ENCODE assay signal across 18 cellular contexts in the genomic region with DNA sequence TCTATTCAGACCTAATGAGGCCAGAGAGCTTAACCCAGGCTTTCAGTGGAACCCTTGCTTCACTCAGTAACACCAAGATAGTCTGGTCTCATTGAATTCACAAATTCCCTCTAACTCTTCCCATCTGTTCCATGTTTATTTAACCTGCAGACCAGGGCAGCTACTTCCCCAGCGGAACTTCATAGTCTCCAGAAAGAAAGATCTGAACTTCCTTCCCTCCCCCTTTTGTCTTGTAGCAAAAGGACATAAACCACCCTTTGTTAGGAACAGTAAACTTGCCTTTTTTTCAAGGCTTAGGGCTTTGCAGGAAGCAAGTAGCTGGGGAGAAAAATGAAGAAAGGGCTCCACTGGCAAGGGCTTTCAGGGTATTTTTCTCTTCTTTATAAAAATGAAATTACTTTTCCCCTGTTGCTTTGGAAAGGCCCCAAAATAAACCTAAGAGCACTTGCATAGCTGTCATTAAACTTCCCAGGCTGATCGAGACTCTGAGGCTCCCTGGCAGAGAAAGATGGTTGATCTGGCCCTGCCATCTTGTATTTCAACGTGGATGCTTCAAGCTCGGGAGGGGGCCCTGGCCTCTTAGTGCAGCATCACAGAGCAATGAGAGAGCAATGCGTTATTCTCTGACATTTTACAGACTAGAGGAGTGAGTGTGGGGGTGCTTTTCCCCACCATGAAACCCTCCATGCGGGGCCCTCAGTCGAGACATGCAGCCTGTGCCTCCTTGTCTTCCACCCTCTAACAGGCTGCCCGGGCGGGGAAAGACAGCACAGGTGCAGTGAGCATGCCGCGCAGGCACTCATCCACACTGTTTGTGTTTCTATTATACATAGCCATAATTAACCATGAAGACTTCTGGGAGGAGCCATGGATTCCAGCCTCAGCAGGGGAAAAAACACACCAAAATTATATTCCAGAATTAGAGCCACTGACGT. TPM values are rescaled to one million over a fixed set of nuclear protein-coding genes. Genes with fewer than 3 reads are reported as not detected.
DNase-seq lines count a peak whose midpoint lies in the region; TF ChIP-seq lines count a peak whose summit lies in the region.
"Had no signal": no experiment of that assay in that cellular context is flagged by ENCODE, and none has a peak within 500 bp of the region (broad histone marks: within the 10 kb centered on the region; RNA-seq: fewer than 3 reads in every experiment).

No MANE protein-coding gene starts in this region.

- H3K27me3 ChIP-seq in neuron (ENCODE audit: insufficient read depth, low read length) (no peaks in the 10 kb centered on the region), dorsolateral prefrontal cortex (no peaks in the 10 kb centered on the region)
- H3K27me3 ChIP-seq: BE2C, SJSA1 had no signal

- H3K9me3 Mint-ChIP-seq in brain = peaks cover 3 to 15% (median 5%) of the 10 kb centered on the region in 5 experiments

- DNase-seq in HFF-Myc (ENCODE audit: extremely low read depth, low read depth) (peak; percentile 16), NCI-H2227 (lab: John Stamatoyannopoulos, UW; ENCODE audit: unreplicated experiment) (peak; percentile 42), NCI-H2196 (lab: John Stamatoyannopoulos, UW; ENCODE audit: unreplicated experiment) (no peak), dorsolateral prefrontal cortex (no peak)
- DNase-seq in activated effector memory CD4-positive, alpha-beta T cell treated with Interleukin-2 at 50 U/mL for 16 hours = no peak
- DNase-seq in activated T-cell treated with anti-CD3 and anti-CD28 coated beads, Interleukin-2, amount 50 U/mL, for 1 hour = no peak
- DNase-seq: activated T-cell treated with anti-CD3 and anti-CD28 coated beads, Interleukin-2, amount 50 U/mL, for 4 hours; BE2C; T1000 had no signal

- no peaks in the 10 kb centered on the region for H3K36me3 ChIP-seq in neuron (ENCODE audit: insufficient read depth, low read length)
- H3K36me3 ChIP-seq: BE2C, prostate gland, SJSA1 had no signal

- H3K4me1 Mint-ChIP-seq in brain = peaks cover 13% of the 10 kb centered on the region
- H3K4me1 Mint-ChIP-seq: central memory CD8-positive, alpha-beta T cell; GM23338 had no signal

- peak overlapping the region in 2 of 59 donors; percentile 7 to 28 for H3K27ac ChIP-seq in dorsolateral prefrontal cortex
- H3K27ac ChIP-seq: prostate gland, SJSA1 had no signal

- H3K4me3 Mint-ChIP-seq in brain = peak overlapping the region in 1 of 5 experiments; percentile 2
- H3K4me3 Mint-ChIP-seq: activated T-cell treated with anti-CD3 and anti-CD28 coated beads, Interleukin-2, amount 50 U/mL, for 4 hours; central memory CD8-positive, alpha-beta T cell; GM23338 had no signal

- intact Hi-C loops in dorsolateral prefrontal cortex (cut with DNase I) = no loop called here

- H3K36me3 Mint-ChIP-seq in brain = peaks cover 7% of the 10 kb centered on the region

- H3K27ac Mint-ChIP-seq in brain = peak overlapping the region; percentile 1 to 82 (median 63)
- H3K27ac Mint-ChIP-seq: GM23338 had no signal

- peak overlapping the region; percentile 11 for H2AFZ ChIP-seq in neuron (ENCODE audit: low read depth, low read length)
- H2AFZ ChIP-seq: GM23338 had no signal

- H3K27me3 Mint-ChIP-seq in brain = peaks cover 7% of the 10 kb centered on the region

- H3K9me3 ChIP-seq in neuron (ENCODE audit: low read length) = peaks cover 2% of the 10 kb centered on the region
- H3K9me3 ChIP-seq: BE2C, prostate gland had no signal

- peaks cover 9% of the 10 kb centered on the region for H3K4me1 ChIP-seq in neuron (ENCODE audit: insufficient read depth, low read length)
- H3K4me1 ChIP-seq: BE2C had no signal

- no peak for TF ChIP-seq CTCF in HFF-Myc (IDR thresholded peaks at IDR 0.05; ENCODE audit: low read depth, low read length, missing control alignments)
- no peak for TF ChIP-seq CTCF in brain (conservative IDR thresholded peaks at IDR 0.05)
- no peak for TF ChIP-seq CTCF in dorsolateral prefrontal cortex (IDR thresholded peaks at IDR 0.05 in 54 of 56, conservative IDR thresholded peaks at IDR 0.05 in 2 of 56; ENCODE audit: low read depth in 1 of 56, partially characterized antibody in 56 of 56)

- no peak overlapping the region for H3K4me3 ChIP-seq in HFF-Myc (replicated peaks; ENCODE audit: low read depth, low read length)
- no peak overlapping the region for H3K4me3 ChIP-seq in neuron (ENCODE audit: low read length)
- no peak overlapping the region for H3K4me3 ChIP-seq in dorsolateral prefrontal cortex
- H3K4me3 ChIP-seq: GM23338, prostate gland, SJSA1 had no signal

RNA-seq across cellular contexts. Expression of a gene that starts 30.0 kb away (rescaled TPM):
- 12.7 TPM for polyA plus RNA-seq in brain (ENCODE audit: insufficient read depth, low read depth, low replicate concordance)
- total RNA-seq in dorsolateral prefrontal cortex = 10 to 100 TPM in 7 of 120 experiments, 1 to 10 TPM in 113; 4.5 to 12.7 (median 7.2) TPM

RNA-seq across cellular contexts. Expression of a gene that starts 49.8 kb away (rescaled TPM):
- 0.92 TPM for polyA plus RNA-seq in brain (ENCODE audit: insufficient read depth, low read depth, low replicate concordance)
- 1 to 10 TPM in 30 of 120 experiments, under 1 TPM in 30, not detected in 60; 0.49 to 2.1 (median 1.00) TPM for total RNA-seq in dorsolateral prefrontal cortex
- total RNA-seq: activated T-cell treated with anti-CD3 and anti-CD28 coated beads, Interleukin-2, amount 50 U/mL, for 4 hours; epithelial cell of proximal tubule; GM23338; mononuclear cell; SJSA1 had no signal
- polyA plus RNA-seq: keratinocyte had no signal

Comparison
In these comparisons a context has a peak if more than half of its experiments do, and no peak if none do; other contexts are left out.
1. DNase-seq: peak in HFF-Myc (single experiment) and NCI-H2227 (single experiment); none in NCI-H2196 (single experiment), dorsolateral prefrontal cortex (0 of 10), activated effector memory CD4-positive, alpha-beta T cell treated with Interleukin-2 at 50 U/mL for 16 hours (single experiment) and activated T-cell treated with anti-CD3 and anti-CD28 coated beads, Interleukin-2, amount 50 U/mL, for 1 hour (single experiment).